8 cellular contexts compared by ENCODE assay signal in the genomic region with DNA sequence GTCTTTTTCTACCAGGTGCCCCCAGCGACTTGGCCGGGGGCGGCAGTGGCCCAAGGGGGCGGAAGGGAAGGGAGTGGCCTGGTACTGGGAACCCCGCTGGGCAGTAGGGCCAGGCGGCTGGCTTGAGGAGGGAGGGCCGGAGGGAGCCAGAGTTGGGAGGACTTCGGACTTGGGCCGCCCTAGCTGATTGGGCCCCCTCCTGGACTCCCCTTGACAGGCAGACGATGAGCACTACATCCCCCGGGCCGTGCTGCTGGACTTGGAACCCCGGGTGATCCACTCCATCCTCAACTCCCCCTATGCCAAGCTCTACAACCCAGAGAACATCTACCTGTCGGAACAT. TPM values are rescaled to one million over a fixed set of nuclear protein-coding genes. Genes with fewer than 3 reads are reported as not detected.
DNase-seq lines count a peak whose midpoint lies in the region; ATAC-seq and TF ChIP-seq lines count a peak whose summit lies in the region.
"Not testable (repeated sequence)": the region's sequence is repeated elsewhere in the genome, so short reads cannot be mapped to it uniquely, and the experiment has no call there.

No MANE protein-coding gene starts in this region.

- H3K9me2 ChIP-seq in MM.1S (replicated peaks; ENCODE audit: insufficient read depth, low read length), result not testable (repeated sequence)

- not testable (repeated sequence) for H3K27me3 Mint-ChIP-seq in Caco-2 (ENCODE audit: insufficient read depth, unreplicated experiment); activated CD4-positive, alpha-beta memory T cell treated with anti-CD3 and anti-CD28 coated beads, Interleukin-2, amount 10 ng/mL, durations not matched to agents 7 days and 5 days; progenitor cell of endocrine pancreas; type B pancreatic cell

- H3K4me1 ChIP-seq in Caco-2, lower lobe of right lung: not testable (repeated sequence)
- H3K4me1 ChIP-seq in MM.1S (ENCODE audit: low read length) (peaks cover 23% of the 10 kb centered on the region), mammary epithelial cell (ENCODE audit: insufficient read depth, low read length) (peaks cover 16% of the 10 kb centered on the region), gastroesophageal sphincter (peaks cover 0 to 32% (median 11%) of the 10 kb centered on the region in 3 donors)

- H3K27ac Mint-ChIP-seq in Caco-2 (ENCODE audit: unreplicated experiment), result peak overlapping the region; percentile 82
- not testable (repeated sequence) for H3K27ac Mint-ChIP-seq in activated CD4-positive, alpha-beta memory T cell treated with anti-CD3 and anti-CD28 coated beads, Interleukin-2, amount 10 ng/mL, durations not matched to agents 7 days and 5 days; type B pancreatic cell
- peak overlapping the region; percentile 95 for H3K27ac Mint-ChIP-seq in progenitor cell of endocrine pancreas

- not testable (repeated sequence) for H3K27me3 ChIP-seq in Caco-2 (replicated peaks; ENCODE audit: control insufficient read depth, insufficient read depth, low read length); MM.1S (replicated peaks; ENCODE audit: insufficient read depth, low read length); mammary epithelial cell (ENCODE audit: insufficient read depth, low read length); gastroesophageal sphincter; lower lobe of right lung (ENCODE audit: low read depth)

- POLR2A ChIA-PET in Caco-2 (lab: Charles Lee), result interaction anchor here (1.6 kb wide), 1 partner anchor 17 kb away, joined by 8 read pairs; a partner anchor contains a TSS
- POLR2A ChIA-PET in activated CD4-positive, alpha-beta memory T cell treated with anti-CD3 and anti-CD28 coated beads, Interleukin-2, amount 10 ng/mL, durations not matched to agents 7 days and 5 days (lab: Charles Lee), result interaction anchor here (1.2 to 1.6 kb wide), 4 partner anchors 9 to 82 kb away, joined by 3 to 10 read pairs (median 4); a partner anchor contains a TSS

- not testable (repeated sequence) for H4K20me1 ChIP-seq in MM.1S (ENCODE audit: insufficient read depth, low read length); mammary epithelial cell (ENCODE audit: insufficient read depth, low read length)

- not testable (repeated sequence) for TF ChIP-seq CTCF in Caco-2 (IDR thresholded peaks at IDR 0.05; ENCODE audit: insufficient read depth in 1 of 2, low read depth in 1 of 2, low read length in 1 of 2, severe bottlenecking in 1 of 2, unreplicated experiment in 1 of 2); MM.1S (IDR thresholded peaks at IDR 0.05; ENCODE audit: low read length); mammary epithelial cell (conservative IDR thresholded peaks at IDR 0.05 in 1 of 2, IDR thresholded peaks at IDR 0.05 in 1 of 2; ENCODE audit: extremely low read depth in 1 of 2, insufficient read depth in 1 of 2, low read depth in 1 of 2, low read length in 2 of 2); gastroesophageal sphincter (IDR thresholded peaks at IDR 0.05); lower lobe of right lung (IDR thresholded peaks at IDR 0.05); progenitor cell of endocrine pancreas (IDR thresholded peaks at IDR 0.05; ENCODE audit: unreplicated experiment); type B pancreatic cell (conservative IDR thresholded peaks at IDR 0.05)

- not testable (repeated sequence) for BruUV-seq in Caco-2 (replicated peaks; lab: Mats Ljungman, UMichigan); mammary epithelial cell (replicated peaks; lab: Mats Ljungman, UMichigan)

- H3K9me3 Mint-ChIP-seq in Caco-2 (ENCODE audit: unreplicated experiment); activated CD4-positive, alpha-beta memory T cell treated with anti-CD3 and anti-CD28 coated beads, Interleukin-2, amount 10 ng/mL, durations not matched to agents 7 days and 5 days; progenitor cell of endocrine pancreas (ENCODE audit: low read depth); type B pancreatic cell: not testable (repeated sequence)

- TF ChIP-seq POLR2A in gastroesophageal sphincter (IDR thresholded peaks at IDR 0.05), result not testable (repeated sequence)

- TF ChIP-seq EP300 in gastroesophageal sphincter (IDR thresholded peaks at IDR 0.05), result not testable (repeated sequence)

- peak overlapping the region; percentile 94 for H3K4me2 ChIP-seq in MM.1S (ENCODE audit: low read depth, low read length)
- H3K4me2 ChIP-seq in mammary epithelial cell (ENCODE audit: insufficient read depth, low read depth, low read length), result peak overlapping the region; percentile 99

- H3K9me3 ChIP-seq in Caco-2; MM.1S (replicated peaks; ENCODE audit: insufficient read depth, low read length); mammary epithelial cell (replicated peaks; ENCODE audit: insufficient read depth, low read length); gastroesophageal sphincter; lower lobe of right lung: not testable (repeated sequence)

- in situ Hi-C loops in mammary epithelial cell (cut with MboI; ENCODE audit: low sequenced_read_pairs in 2 of 2), result loop anchor here in 1 of 2 donors (5.0 kb wide), 1 partner anchor 53 kb away; a partner anchor contains a TSS

- dilution Hi-C loops in mammary epithelial cell (cut with HindIII; ENCODE audit: low sequenced_read_pairs), result loop anchor here (5.0 to 10.0 kb wide), 2 partner anchors 53 to 65 kb away; a partner anchor contains a TSS

- CTCF ChIA-PET in Caco-2 (lab: Charles Lee), result interaction anchor here (1.2 to 1.4 kb wide), 4 partner anchors 14 to 41 kb away, joined by 3 to 11 read pairs (median 7); no protein-coding TSS in a partner anchor
- CTCF ChIA-PET in activated CD4-positive, alpha-beta memory T cell treated with anti-CD3 and anti-CD28 coated beads, Interleukin-2, amount 10 ng/mL, durations not matched to agents 7 days and 5 days (lab: Charles Lee); mammary epithelial cell (lab: Charles Lee; ENCODE audit: low non-redundant PET): not testable (repeated sequence)

- not testable (repeated sequence) for DNase-seq in Caco-2; MM.1S; activated CD4-positive, alpha-beta memory T cell treated with anti-CD3 and anti-CD28 coated beads, Interleukin-2, amount 10 ng/mL, durations not matched to agents 7 days and 5 days; mammary epithelial cell; lower lobe of right lung; progenitor cell of endocrine pancreas (ENCODE audit: low spot score, unreplicated experiment); type B pancreatic cell (ENCODE audit: extremely low spot score, unreplicated experiment)

- WGBS in mammary epithelial cell (ENCODE audit: low coverage, missing lambda C conversion rate), result 30% methylated on average over 2 of the region's 14 CpGs
- WGBS in gastroesophageal sphincter (ENCODE audit: low coverage in 1 of 2), 2 donors, result no CpG with 5 or more reads among the region's 14 CpGs

- H2AFZ ChIP-seq in MM.1S (ENCODE audit: low read length), result not testable (repeated sequence)
- H2AFZ ChIP-seq in mammary epithelial cell (ENCODE audit: low read depth, low read length), result peak overlapping the region; percentile 85

- H3K36me3 ChIP-seq in Caco-2 (ENCODE audit: control insufficient read depth, insufficient read depth, low read length); MM.1S (replicated peaks; ENCODE audit: insufficient read depth, low read length); mammary epithelial cell (ENCODE audit: insufficient read depth, low read length): not testable (repeated sequence)
- H3K36me3 ChIP-seq in gastroesophageal sphincter (peaks cover 0 to 36% of the 10 kb centered on the region in 2 donors), lower lobe of right lung (peaks cover 14% of the 10 kb centered on the region)

- H3K4me1 Mint-ChIP-seq in Caco-2 (ENCODE audit: low read depth, unreplicated experiment) (peaks cover 19% of the 10 kb centered on the region), type B pancreatic cell (ENCODE audit: unreplicated experiment) (peaks cover 12% of the 10 kb centered on the region)
- H3K4me1 Mint-ChIP-seq in activated CD4-positive, alpha-beta memory T cell treated with anti-CD3 and anti-CD28 coated beads, Interleukin-2, amount 10 ng/mL, durations not matched to agents 7 days and 5 days, result peaks cover 22% of the 10 kb centered on the region
- H3K4me1 Mint-ChIP-seq in progenitor cell of endocrine pancreas (ENCODE audit: low read depth), result not testable (repeated sequence)

- ATAC-seq in gastroesophageal sphincter, result not testable (repeated sequence)
- peak; percentile 15 to 47 for ATAC-seq in lower lobe of right lung

- H3K4me3 ChIP-seq in Caco-2 (ENCODE audit: low read depth, low read length) (peak overlapping the region; percentile 79), MM.1S (ENCODE audit: low read length) (peak overlapping the region; percentile 84), mammary epithelial cell (replicated peaks in 1 of 3; ENCODE audit: insufficient read depth in 1 of 3, low read depth in 2 of 3, low read length in 3 of 3) (peak overlapping the region; percentile 56 to 92 (median 67)), gastroesophageal sphincter (peak overlapping the region; percentile 56 to 71), lower lobe of right lung (peak overlapping the region; percentile 68)

- H3K27ac ChIP-seq in MM.1S (ENCODE audit: low read length) (peak overlapping the region; percentile 77; the same call in 1 of the 2 replicates), gastroesophageal sphincter (peak overlapping the region in 3 of 4 donors; percentile 86 to 94 (median 91))
- not testable (repeated sequence) for H3K27ac ChIP-seq in mammary epithelial cell (ENCODE audit: insufficient read depth, low read depth, low read length); lower lobe of right lung

- peaks cover 21% of the 10 kb centered on the region for H3F3A ChIP-seq in MM.1S (ENCODE audit: insufficient read depth, low read length)

- H3K79me2 ChIP-seq in MM.1S (ENCODE audit: low read length), result peaks cover 11% of the 10 kb centered on the region
- H3K79me2 ChIP-seq in mammary epithelial cell (ENCODE audit: insufficient read depth, low read length), result not testable (repeated sequence)

- H3K36me3 Mint-ChIP-seq in Caco-2 (ENCODE audit: insufficient read depth, unreplicated experiment), result peaks cover 25% of the 10 kb centered on the region
- not testable (repeated sequence) for H3K36me3 Mint-ChIP-seq in activated CD4-positive, alpha-beta memory T cell treated with anti-CD3 and anti-CD28 coated beads, Interleukin-2, amount 10 ng/mL, durations not matched to agents 7 days and 5 days (ENCODE audit: low read depth); progenitor cell of endocrine pancreas (ENCODE audit: insufficient read depth); type B pancreatic cell

- peak overlapping the region; percentile 83; the same call in 1 of the 2 replicates for H3K9ac ChIP-seq in MM.1S (ENCODE audit: low read length)
- not testable (repeated sequence) for H3K9ac ChIP-seq in mammary epithelial cell (ENCODE audit: insufficient read depth, low read length)

- peak overlapping the region; percentile 96 for H3K4me3 Mint-ChIP-seq in Caco-2 (ENCODE audit: unreplicated experiment)
- H3K4me3 Mint-ChIP-seq in activated CD4-positive, alpha-beta memory T cell treated with anti-CD3 and anti-CD28 coated beads, Interleukin-2, amount 10 ng/mL, durations not matched to agents 7 days and 5 days, result peak overlapping the region; percentile 80
- H3K4me3 Mint-ChIP-seq in progenitor cell of endocrine pancreas (ENCODE audit: low read depth), result peak overlapping the region; percentile 87
- peak overlapping the region; percentile 92 for H3K4me3 Mint-ChIP-seq in type B pancreatic cell

- intact Hi-C loops in Caco-2 (cut with micrococcal nuclease; ENCODE audit: unreplicated experiment) (loop anchor here (1.0 kb wide), 1 partner anchor 42 kb away; no protein-coding TSS in a partner anchor), mammary epithelial cell (cut with micrococcal nuclease) (loop anchor here (5.0 kb wide), 1 partner anchor 43 kb away; no protein-coding TSS in a partner anchor)
- intact Hi-C loops in lower lobe of right lung (cut with DNase I), result not testable (repeated sequence)

RNA-seq across cellular contexts. Expression of a gene that starts 0.8 kb away (rescaled TPM):
- 23.8 and 26.5 TPM in 2 replicates for total RNA-seq in Caco-2 (2022)
- 1 to 10 TPM; 7.2 to 7.5 TPM for total RNA-seq in activated CD4-positive, alpha-beta memory T cell treated with anti-CD3 and anti-CD28 coated beads, Interleukin-2, amount 10 ng/mL, durations not matched to agents 7 days and 5 days
- total RNA-seq in mammary epithelial cell, result 10 to 100 TPM; 12.3 to 34.8 TPM
- polyA plus RNA-seq in mammary epithelial cell, result 24.6 TPM
- polyA minus RNA-seq in mammary epithelial cell, result 23.5 TPM
- total RNA-seq in gastroesophageal sphincter, result 10 to 100 TPM; 19.7 to 57.3 (median 33.7) TPM
- total RNA-seq in lower lobe of right lung, result 16.8 TPM
- total RNA-seq in progenitor cell of endocrine pancreas, result 26.9 and 31.3 TPM in 2 replicates
- total RNA-seq in type B pancreatic cell (ENCODE audit: low replicate concordance), result 18.0 and 24.4 TPM in 2 replicates

RNA-seq across cellular contexts. Expression of a gene that starts 16.9 kb away (rescaled TPM):
- total RNA-seq in Caco-2 (2022), result 25.3 and 26.2 TPM in 2 replicates
- 1 to 10 TPM; 1.8 to 3.1 TPM for total RNA-seq in activated CD4-positive, alpha-beta memory T cell treated with anti-CD3 and anti-CD28 coated beads, Interleukin-2, amount 10 ng/mL, durations not matched to agents 7 days and 5 days
- 10 to 100 TPM; 22.1 to 22.7 TPM for total RNA-seq in mammary epithelial cell
- 5.8 TPM for polyA plus RNA-seq in mammary epithelial cell
- 1.9 TPM for polyA minus RNA-seq in mammary epithelial cell
- 10 to 100 TPM; 13.7 to 40.8 (median 23.4) TPM for total RNA-seq in gastroesophageal sphincter
- 18.3 TPM for total RNA-seq in lower lobe of right lung
- total RNA-seq in progenitor cell of endocrine pancreas, result 14.1 and 16.2 TPM in 2 replicates
- total RNA-seq in type B pancreatic cell (ENCODE audit: low replicate concordance), result 29.1 and 60.5 TPM in 2 replicates

RNA-seq across cellular contexts. Expression of a gene that starts 21.7 kb away (rescaled TPM):
- total RNA-seq in Caco-2 (2022) (1.6 and 3.2 TPM in 2 replicates), mammary epithelial cell (under 1 TPM in 1 of 2 donors, not detected in 1; 0.21 TPM), gastroesophageal sphincter (1 to 10 TPM; 1.0 to 4.6 (median 1.5) TPM), lower lobe of right lung (1.4 TPM), progenitor cell of endocrine pancreas (0.49 and 1.1 TPM in 2 replicates), type B pancreatic cell (ENCODE audit: low replicate concordance) (1.2 TPM in 1 of 2 replicates, not detected in the other)
- 1 to 10 TPM in 1 of 2 experiments, under 1 TPM in 1; 0.68 to 1.1 TPM for total RNA-seq in activated CD4-positive, alpha-beta memory T cell treated with anti-CD3 and anti-CD28 coated beads, Interleukin-2, amount 10 ng/mL, durations not matched to agents 7 days and 5 days
- polyA plus RNA-seq in mammary epithelial cell, result 0.14 TPM
- polyA minus RNA-seq in mammary epithelial cell, result not detected

RNA-seq across cellular contexts. Expression of a gene that starts 22.4 kb away (rescaled TPM):
- total RNA-seq in Caco-2 (2022) (7.2 and 7.5 TPM in 2 replicates), mammary epithelial cell (1 to 10 TPM in 1 of 2 donors, under 1 TPM in 1; 0.50 to 4.5 TPM), gastroesophageal sphincter (10 to 100 TPM in 1 of 4 donors, 1 to 10 TPM in 3; 1.7 to 14.5 (median 9.1) TPM), lower lobe of right lung (9.0 TPM), progenitor cell of endocrine pancreas (2.3 and 2.5 TPM in 2 replicates), type B pancreatic cell (ENCODE audit: low replicate concordance) (1.00 and 17.8 TPM in 2 replicates)
- total RNA-seq in activated CD4-positive, alpha-beta memory T cell treated with anti-CD3 and anti-CD28 coated beads, Interleukin-2, amount 10 ng/mL, durations not matched to agents 7 days and 5 days, result 1 to 10 TPM; 1.2 TPM
- polyA plus RNA-seq in mammary epithelial cell, result 2.3 TPM
- 4.4 TPM for polyA minus RNA-seq in mammary epithelial cell

RNA-seq across cellular contexts. Expression of a gene that starts 50.4 kb away (rescaled TPM):
- total RNA-seq in Caco-2 (2022) (108 and 112 TPM in 2 replicates), mammary epithelial cell (100 to 1,000 TPM in 1 of 2 donors, 10 to 100 TPM in 1; 43.0 to 133 TPM), gastroesophageal sphincter (10 to 100 TPM; 21.8 to 56.6 (median 40.6) TPM), lower lobe of right lung (30.3 TPM), progenitor cell of endocrine pancreas (53.8 and 53.9 TPM in 2 replicates), type B pancreatic cell (ENCODE audit: low replicate concordance) (44.7 and 63.2 TPM in 2 replicates)
- 10 to 100 TPM; 53.3 to 56.3 TPM for total RNA-seq in activated CD4-positive, alpha-beta memory T cell treated with anti-CD3 and anti-CD28 coated beads, Interleukin-2, amount 10 ng/mL, durations not matched to agents 7 days and 5 days
- 245 TPM for polyA plus RNA-seq in mammary epithelial cell
- 195 TPM for polyA minus RNA-seq in mammary epithelial cell
